Comparison of ENCODE assay signal across 17 cellular contexts in genomic region chr20:19712737-19713260, GRCh38. TPM values are rescaled to one million over a fixed set of nuclear protein-coding genes. Genes with fewer than 3 reads are reported as not detected.
DNase-seq lines count a peak whose midpoint lies in the region; ATAC-seq and TF ChIP-seq lines count a peak whose summit lies in the region.
"Had no signal": no experiment of that assay in that cellular context is flagged by ENCODE, and none has a peak within 500 bp of the region (broad histone marks: within the 10 kb centered on the region; RNA-seq: fewer than 3 reads in every experiment).

No MANE protein-coding gene starts in this region.

- no peak for TF ChIP-seq POLR2A in sigmoid colon (IDR thresholded peaks at IDR 0.05)
- TF ChIP-seq POLR2A in ovary (IDR thresholded peaks at IDR 0.05) = no peak

- intact Hi-C loops in sigmoid colon (cut with DNase I) (no loop called here), ovary (cut with DNase I) (no loop called here), sciatic nerve (cut with DNase I) (no loop called here)

- H3K36me3 ChIP-seq in HEK293 (ENCODE audit: control insufficient read depth in 2 of 2, insufficient read depth in 1 of 2, low read length in 2 of 2) = no peaks in the 10 kb centered on the region
- H3K36me3 ChIP-seq in hepatocyte (replicated peaks; ENCODE audit: insufficient read depth, low read depth) = no peaks in the 10 kb centered on the region
- H3K36me3 ChIP-seq in sigmoid colon = no peaks in the 10 kb centered on the region
- H3K36me3 ChIP-seq in ovary = no peaks in the 10 kb centered on the region
- H3K36me3 ChIP-seq: heart left ventricle, spleen had no signal

- TF ChIP-seq EP300 in sigmoid colon (IDR thresholded peaks at IDR 0.05) = no peak
- TF ChIP-seq EP300 in ovary (IDR thresholded peaks at IDR 0.05) = no peak

- POLR2A ChIA-PET in HEK293 (lab: Yijun Ruan, JAX) = no interaction called here

- H3K4me2 ChIP-seq in hepatocyte = no peak overlapping the region

- DNase-seq in hepatocyte (ENCODE audit: low spot score) (no peak), sigmoid colon (no peak), ovary (no peak), sciatic nerve (ENCODE audit: low spot score) (no peak), cerebellum (ENCODE audit: low spot score) (no peak)
- DNase-seq: activated CD4-positive, alpha-beta T cell treated with anti-CD3 and anti-CD28 coated beads for 48 hours; activated effector memory CD4-positive, alpha-beta T cell treated with Interleukin-2 at 50 U/mL for 16 hours; heart left ventricle; KG1; naive B cell; posterior cingulate gyrus; Right ventricle myocardium superior; spleen; substantia nigra had no signal

- H3K4me3 ChIP-seq in HEK293 (ENCODE audit: low read depth, low read length) (no peak overlapping the region), hepatocyte (no peak overlapping the region), sigmoid colon (no peak overlapping the region), ovary (no peak overlapping the region)
- H3K4me3 ChIP-seq: heart left ventricle, lung, spleen had no signal

- TF ChIP-seq CTCF in HEK293 (tag by site-specific recombination; IDR thresholded peaks at IDR 0.05) (no peak), VCaP (conservative IDR thresholded peaks at IDR 0.05) (no peak), hepatocyte (IDR thresholded peaks at IDR 0.05; ENCODE audit: poor library complexity) (no peak), sigmoid colon (IDR thresholded peaks at IDR 0.05) (no peak), ovary (IDR thresholded peaks at IDR 0.05) (no peak)

- WGBS in hepatocyte (ENCODE audit: low lambda C conversion rate, missing lambda C conversion rate) = 32% methylated on average over 4 of the region's 4 CpGs
- WGBS in sigmoid colon, 2 donors = 24 to 61% methylated on average over 4 of the region's 4 CpGs
- WGBS in ovary, 3 donors = 54 to 65% (median 56%) methylated on average over 4 of the region's 4 CpGs

- no peak for ATAC-seq in sciatic nerve
- ATAC-seq: heart left ventricle had no signal

- no peaks in the 10 kb centered on the region for H3K9me2 ChIP-seq in hepatocyte (replicated peaks; ENCODE audit: insufficient read depth)

- no peak overlapping the region for H2AFZ ChIP-seq in hepatocyte

- H3K27ac ChIP-seq in HEK293 (ENCODE audit: extremely low read depth, low read depth, low read length) (no peak overlapping the region), VCaP (peak overlapping the region; percentile 57), hepatocyte (peak overlapping the region; percentile 89), sigmoid colon (peak overlapping the region in 3 of 4 donors; percentile 1 to 46 (median 8)), ovary (no peak overlapping the region)
- H3K27ac ChIP-seq: heart left ventricle, spleen had no signal

- H4K20me1 ChIP-seq in hepatocyte (ENCODE audit: insufficient read depth, poor library complexity, severe bottlenecking) = no peaks in the 10 kb centered on the region

- H3K9me3 ChIP-seq in HEK293 (ENCODE audit: control insufficient read depth, insufficient read depth, low read depth, low read length) (no peaks in the 10 kb centered on the region), hepatocyte (ENCODE audit: low read depth) (no peaks in the 10 kb centered on the region), sigmoid colon (no peaks in the 10 kb centered on the region), ovary (no peaks in the 10 kb centered on the region)

- H3K4me1 ChIP-seq in HEK293 (ENCODE audit: control insufficient read depth, insufficient read depth, low read length) (peaks cover 3% of the 10 kb centered on the region; the same call in 1 of the 2 replicates), hepatocyte (ENCODE audit: insufficient read depth) (peaks cover 54% of the 10 kb centered on the region), sigmoid colon (peaks cover 0 to 18% (median 12%) of the 10 kb centered on the region in 4 donors), ovary (ENCODE audit: insufficient read depth) (peaks cover 7% of the 10 kb centered on the region)
- H3K4me1 ChIP-seq: spleen had no signal

- H3K79me2 ChIP-seq in hepatocyte = no peaks in the 10 kb centered on the region

- H3K27me3 ChIP-seq in hepatocyte (no peaks in the 10 kb centered on the region), sigmoid colon (no peaks in the 10 kb centered on the region), ovary (no peaks in the 10 kb centered on the region)
- H3K27me3 ChIP-seq: heart left ventricle, spleen had no signal

- CTCF ChIA-PET in HEK293 (lab: Yijun Ruan, JAX) = no interaction called here

TF ChIP-seq in HEK293, 187 proteins besides CTCF, POLR2A, EP300 and RAD21 (continues in another document):
- TF ChIP-seq ZNF692 (tag by site-specific recombination; IDR thresholded peaks at IDR 0.05) (no peak), GLIS1 (tag by site-specific recombination; IDR thresholded peaks at IDR 0.05) (0 out of 2 replicates have a peak, but pooled peaks have one; percentile 21), ZNF239 (tag by site-specific recombination; IDR thresholded peaks at IDR 0.05) (no peak), ZBTB44 (tag by site-specific recombination; IDR thresholded peaks at IDR 0.05) (peak; percentile 70), PRDM6 (tag by site-specific recombination; IDR thresholded peaks at IDR 0.05) (peak; percentile 82), ZBTB8A (tag by site-specific recombination; IDR thresholded peaks at IDR 0.05) (peak; percentile 51), PRDM4 (tag by site-specific recombination; IDR thresholded peaks at IDR 0.05) (peak; percentile 40; the same call in 1 of the 2 replicates), IKZF3 (tag by site-specific recombination; IDR thresholded peaks at IDR 0.05) (0 out of 2 replicates have a peak, but pooled peaks have one; percentile 16), ZNF596 (tag by site-specific recombination; IDR thresholded peaks at IDR 0.05) (0 out of 2 replicates have a peak, but pooled peaks have one; percentile 6), SP7 (tag by site-specific recombination; IDR thresholded peaks at IDR 0.05) (no peak), OSR2 (tag by site-specific recombination; IDR thresholded peaks at IDR 0.05) (peak; percentile 60; the same call in 1 of the 2 replicates), SCRT2 (tag by site-specific recombination; IDR thresholded peaks at IDR 0.05) (peak; percentile 61)

RNA-seq across cellular contexts. Expression of gene RIN2, which starts 45.3 kb away (rescaled TPM):
- total RNA-seq in hepatocyte = 33.4 and 39.0 TPM in 2 replicates
- 22.3 and 24.5 TPM in 2 replicates for polyA plus RNA-seq in hepatocyte
- total RNA-seq in sigmoid colon = 10 to 100 TPM; 54.2 to 73.7 (median 57.8) TPM
- polyA plus RNA-seq in sigmoid colon = 10 to 100 TPM; 13.4 to 21.0 (median 16.7) TPM
- 10 to 100 TPM; 22.2 to 66.4 (median 51.3) TPM for total RNA-seq in ovary
- polyA plus RNA-seq in ovary = 10 to 100 TPM; 17.5 to 19.0 TPM
- 94.9 TPM for total RNA-seq in sciatic nerve
- total RNA-seq in cerebellum = 37.4 TPM

Comparison
In these comparisons a context has a peak if more than half of its experiments do, and no peak if none do; other contexts are left out.
1. H3K27ac ChIP-seq: peak in VCaP (single experiment), hepatocyte (single experiment) and sigmoid colon (3 of 4); none in HEK293 (single experiment) and ovary (0 of 2).